16 cellular contexts compared by ENCODE assay signal in the genomic region with DNA sequence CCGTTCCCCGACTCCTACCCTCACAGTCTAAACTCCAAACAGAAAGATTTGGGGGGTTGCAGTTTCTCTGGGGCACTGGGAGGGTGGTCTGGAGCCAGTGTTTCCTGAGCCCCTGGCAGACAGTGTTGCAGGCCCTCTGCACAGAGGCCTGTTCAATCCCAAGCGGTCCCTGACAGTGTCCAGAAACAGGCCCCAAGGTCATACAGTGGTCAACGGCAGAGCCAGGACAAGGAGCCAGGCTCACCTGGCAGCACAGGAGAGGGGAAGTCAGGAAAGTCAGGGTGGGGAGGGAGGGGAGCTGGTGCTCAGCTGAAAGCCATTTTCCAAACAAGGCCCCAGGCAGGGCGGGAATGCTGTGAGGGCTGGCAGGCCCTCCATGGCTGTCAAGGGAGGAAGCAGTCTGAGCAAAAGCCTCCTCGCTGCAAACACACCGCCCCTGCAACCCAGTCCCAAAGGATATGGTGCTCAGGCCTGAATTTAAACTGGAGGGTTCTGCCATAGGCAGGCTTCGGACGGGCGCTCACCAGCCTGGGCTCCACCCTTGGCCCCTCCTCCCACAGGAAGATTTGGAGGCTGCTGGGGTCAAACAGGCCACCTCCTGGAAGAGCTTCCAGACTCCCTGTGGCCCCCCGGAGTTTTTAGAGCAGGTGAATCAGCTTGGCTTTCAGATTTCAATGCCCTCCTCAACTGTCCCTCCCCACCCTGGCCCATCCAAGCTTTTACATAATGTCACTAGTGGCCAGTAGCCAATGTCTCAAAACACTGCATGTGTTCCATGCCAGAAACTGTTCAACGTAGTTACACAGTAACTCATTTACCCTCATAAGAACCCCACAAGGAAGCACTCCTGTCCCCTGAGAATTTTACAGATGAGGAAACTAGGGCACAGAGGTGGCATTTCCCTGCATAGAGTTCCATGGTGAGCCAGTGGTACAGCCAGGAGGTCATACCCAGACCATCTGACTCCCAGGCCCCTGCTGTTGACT. TPM values are rescaled to one million over a fixed set of nuclear protein-coding genes. Genes with fewer than 3 reads are reported as not detected.
DNase-seq lines count a peak whose midpoint lies in the region; ATAC-seq and TF ChIP-seq lines count a peak whose summit lies in the region.
"Had no signal": no experiment of that assay in that cellular context is flagged by ENCODE, and none has a peak within 500 bp of the region (broad histone marks: within the 10 kb centered on the region; RNA-seq: fewer than 3 reads in every experiment).

No MANE protein-coding gene starts in this region.

- DNase-seq in NCI-H69 (lab: John Stamatoyannopoulos, UW) (peak; percentile 38), lower lobe of right lung (no peak), RKO (ENCODE audit: low spot score) (no peak)
- DNase-seq in activated naive CD4-positive, alpha-beta T cell (lab: John Stamatoyannopoulos, UW), result no peak
- DNase-seq: activated CD8-positive, alpha-beta memory T cell treated with anti-CD3 and anti-CD28 coated beads for 24 hours; activated naive CD4-positive, alpha-beta T cell treated with anti-CD3 and anti-CD28 coated beads, Interleukin-2, amount 50 U/mL, for 16 hours; GM23248; NCI-H1694 treated with DMSO at 0.1 percent for 48 hours; SHP77 treated with DMSO at 0.1 percent for 48 hours; stimulated activated CD4-positive, alpha-beta T cell treated with anti-CD3 and anti-CD28 coated beads, Interleukin-1b, Interleukin-23, amount 100 ng/mL, for 48 hours had no signal

- H3K27ac ChIP-seq in lower lobe of right lung (peak overlapping the region; percentile 4), temporal lobe (ENCODE audit: low read depth, low read length) (peak overlapping the region; percentile 22)
- H3K27ac ChIP-seq: GM23248, HL-60 had no signal

- peak overlapping the region; percentile 11 for H3K9ac ChIP-seq in endocrine pancreas (ENCODE audit: control insufficient read depth, insufficient read depth, low read length)
- H3K9ac ChIP-seq: GM23248 had no signal

- intact Hi-C loops in lower lobe of right lung (cut with DNase I), result no loop called here

- H3K9me3 ChIP-seq in endocrine pancreas (ENCODE audit: control insufficient read depth, low read length) (no peaks in the 10 kb centered on the region), lower lobe of right lung (no peaks in the 10 kb centered on the region)

- no peaks in the 10 kb centered on the region for H3K36me3 ChIP-seq in endocrine pancreas (ENCODE audit: control insufficient read depth, insufficient read depth, low read length)
- H3K36me3 ChIP-seq in lower lobe of right lung, result peaks cover 18% of the 10 kb centered on the region

- H3K4me3 ChIP-seq in endocrine pancreas (ENCODE audit: control insufficient read depth, insufficient read depth, low read length), result peak overlapping the region; percentile 15
- H3K4me3 ChIP-seq in lower lobe of right lung, result no peak overlapping the region
- H3K4me3 ChIP-seq: GM23248 had no signal

- H3K27me3 ChIP-seq in endocrine pancreas (ENCODE audit: control insufficient read depth, insufficient read depth, low read length) (no peaks in the 10 kb centered on the region), lower lobe of right lung (ENCODE audit: low read depth) (no peaks in the 10 kb centered on the region)

- no peak for TF ChIP-seq CTCF in lower lobe of right lung (IDR thresholded peaks at IDR 0.05)

- ATAC-seq in lower lobe of right lung, result peak; percentile 8 to 71
- no peak for ATAC-seq in GM18520 (IDR thresholded peaks at IDR 0.05; ENCODE audit: unreplicated experiment)
- ATAC-seq: esophagus mucosa had no signal

- H3K4me1 ChIP-seq in endocrine pancreas (ENCODE audit: control insufficient read depth, insufficient read depth, low read length) (no peaks in the 10 kb centered on the region), lower lobe of right lung (peaks cover 16% of the 10 kb centered on the region)

RNA-seq across cellular contexts. Expression of a gene that starts 41.5 kb away (rescaled TPM):
- total RNA-seq in lower lobe of right lung, result 0.71 TPM
- 30.2 TPM for total RNA-seq in temporal lobe
- total RNA-seq: CD8-positive, alpha-beta memory T cell; GM23248 had no signal

Comparison
In these comparisons a context has a peak if more than half of its experiments do, and no peak if none do; other contexts are left out.
1. RNA of a gene that starts 41.5 kb away (total RNA-seq): 30.2 TPM in temporal lobe (single experiment); 0.71 TPM in lower lobe of right lung (single experiment); every median in the first group is over 10 times any median in the second.